Comparison of ENCODE assay signal across 1 cellular context in genomic region chr22:20084547-20085413, GRCh38.
A peak's percentile ranks its signal among the peaks of the same experiment; 100 is the strongest.
TF ChIP-seq lines count a peak whose summit lies in the region.

No MANE protein-coding gene starts in this region.

TF ChIP-seq in K562, 482 proteins besides CTCF, POLR2A, EP300 and RAD21 (continued from another document and continues in another):
- no peak for TF ChIP-seq GATA2 (CRISPR knock-in tag; IDR thresholded peaks at IDR 0.05)
- no peak for TF ChIP-seq ZNF766 (CRISPR knock-in tag; conservative IDR thresholded peaks at IDR 0.05)
- no peak; the same call in 1 of the 2 replicates for TF ChIP-seq CGGBP1 (CRISPR knock-in tag; IDR thresholded peaks at IDR 0.05)
- peak; percentile 93 for TF ChIP-seq E2F1 (CRISPR knock-in tag; IDR thresholded peaks at IDR 0.05)
- no peak for TF ChIP-seq POLR2AphosphoS5 (IDR thresholded peaks at IDR 0.05; ENCODE audit: control insufficient read depth, insufficient read depth, low read depth, low read length)
- no peak; the same call in 1 of the 2 replicates for TF ChIP-seq MAFK (IDR thresholded peaks at IDR 0.05; ENCODE audit: low read length)
- TF ChIP-seq ZNF24 (IDR thresholded peaks at IDR 0.05), result no peak
- TF ChIP-seq KLF6 (CRISPR knock-in tag; IDR thresholded peaks at IDR 0.05; ENCODE audit: borderline replicate concordance), result 0 out of 2 replicates have a peak, but pooled peaks have one; percentile 41
- TF ChIP-seq, protein P1, sequence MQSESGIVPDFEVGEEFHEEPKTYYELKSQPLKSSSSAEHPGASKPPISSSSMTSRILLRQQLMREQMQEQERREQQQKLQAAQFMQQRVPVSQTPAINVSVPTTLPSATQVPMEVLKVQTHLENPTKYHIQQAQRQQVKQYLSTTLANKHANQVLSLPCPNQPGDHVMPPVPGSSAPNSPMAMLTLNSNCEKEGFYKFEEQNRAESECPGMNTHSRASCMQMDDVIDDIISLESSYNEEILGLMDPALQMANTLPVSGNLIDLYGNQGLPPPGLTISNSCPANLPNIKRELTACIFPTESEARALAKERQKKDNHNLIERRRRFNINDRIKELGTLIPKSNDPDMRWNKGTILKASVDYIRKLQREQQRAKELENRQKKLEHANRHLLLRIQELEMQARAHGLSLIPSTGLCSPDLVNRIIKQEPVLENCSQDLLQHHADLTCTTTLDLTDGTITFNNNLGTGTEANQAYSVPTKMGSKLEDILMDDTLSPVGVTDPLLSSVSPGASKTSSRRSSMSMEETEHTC (IDR thresholded peaks at IDR 0.05), result no peak
- no peak; the same call in 1 of the 2 replicates for TF ChIP-seq THAP12 (CRISPR knock-in tag; IDR thresholded peaks at IDR 0.05)
- no peak for TF ChIP-seq ADNP (tag; IDR thresholded peaks at IDR 0.05)
- no peak for TF ChIP-seq AFF1 (IDR thresholded peaks at IDR 0.05; ENCODE audit: low read depth in 1 of 2, partially characterized antibody in 2 of 2)
- no peak for TF ChIP-seq HDAC1 (IDR thresholded peaks at IDR 0.05)
- no peak for TF ChIP-seq RBM17 (IDR thresholded peaks at IDR 0.05; ENCODE audit: borderline replicate concordance, low read depth, low read length)
- no peak; the same call in 1 of the 2 replicates for TF ChIP-seq BRD4 (IDR thresholded peaks at IDR 0.05)
- 0 out of 2 replicates have a peak, but pooled peaks have one; percentile 60 for TF ChIP-seq ZSCAN32 (CRISPR knock-in tag; IDR thresholded peaks at IDR 0.05)
- no peak for TF ChIP-seq ZNF347 (CRISPR knock-in tag; IDR thresholded peaks at IDR 0.05; ENCODE audit: low read depth)
- TF ChIP-seq ARID1B (IDR thresholded peaks at IDR 0.05), result no peak
- TF ChIP-seq MAFF (IDR thresholded peaks at IDR 0.05; ENCODE audit: low read length), result no peak
- TF ChIP-seq, protein P2, sequence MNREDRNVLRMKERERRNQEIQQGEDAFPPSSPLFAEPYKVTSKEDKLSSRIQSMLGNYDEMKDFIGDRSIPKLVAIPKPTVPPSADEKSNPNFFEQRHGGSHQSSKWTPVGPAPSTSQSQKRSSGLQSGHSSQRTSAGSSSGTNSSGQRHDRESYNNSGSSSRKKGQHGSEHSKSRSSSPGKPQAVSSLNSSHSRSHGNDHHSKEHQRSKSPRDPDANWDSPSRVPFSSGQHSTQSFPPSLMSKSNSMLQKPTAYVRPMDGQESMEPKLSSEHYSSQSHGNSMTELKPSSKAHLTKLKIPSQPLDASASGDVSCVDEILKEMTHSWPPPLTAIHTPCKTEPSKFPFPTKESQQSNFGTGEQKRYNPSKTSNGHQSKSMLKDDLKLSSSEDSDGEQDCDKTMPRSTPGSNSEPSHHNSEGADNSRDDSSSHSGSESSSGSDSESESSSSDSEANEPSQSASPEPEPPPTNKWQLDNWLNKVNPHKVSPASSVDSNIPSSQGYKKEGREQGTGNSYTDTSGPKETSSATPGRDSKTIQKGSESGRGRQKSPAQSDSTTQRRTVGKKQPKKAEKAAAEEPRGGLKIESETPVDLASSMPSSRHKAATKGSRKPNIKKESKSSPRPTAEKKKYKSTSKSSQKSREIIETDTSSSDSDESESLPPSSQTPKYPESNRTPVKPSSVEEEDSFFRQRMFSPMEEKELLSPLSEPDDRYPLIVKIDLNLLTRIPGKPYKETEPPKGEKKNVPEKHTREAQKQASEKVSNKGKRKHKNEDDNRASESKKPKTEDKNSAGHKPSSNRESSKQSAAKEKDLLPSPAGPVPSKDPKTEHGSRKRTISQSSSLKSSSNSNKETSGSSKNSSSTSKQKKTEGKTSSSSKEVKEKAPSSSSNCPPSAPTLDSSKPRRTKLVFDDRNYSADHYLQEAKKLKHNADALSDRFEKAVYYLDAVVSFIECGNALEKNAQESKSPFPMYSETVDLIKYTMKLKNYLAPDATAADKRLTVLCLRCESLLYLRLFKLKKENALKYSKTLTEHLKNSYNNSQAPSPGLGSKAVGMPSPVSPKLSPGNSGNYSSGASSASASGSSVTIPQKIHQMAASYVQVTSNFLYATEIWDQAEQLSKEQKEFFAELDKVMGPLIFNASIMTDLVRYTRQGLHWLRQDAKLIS (CRISPR knock-in tag; IDR thresholded peaks at IDR 0.05), result no peak
- peak in 1 of 2 experiments; percentile 47; a peak in 1 of 4 replicates for TF ChIP-seq ZMIZ1 (IDR thresholded peaks at IDR 0.05; ENCODE audit: low read depth in 2 of 2, low read length in 2 of 2)
- TF ChIP-seq, protein P3, sequence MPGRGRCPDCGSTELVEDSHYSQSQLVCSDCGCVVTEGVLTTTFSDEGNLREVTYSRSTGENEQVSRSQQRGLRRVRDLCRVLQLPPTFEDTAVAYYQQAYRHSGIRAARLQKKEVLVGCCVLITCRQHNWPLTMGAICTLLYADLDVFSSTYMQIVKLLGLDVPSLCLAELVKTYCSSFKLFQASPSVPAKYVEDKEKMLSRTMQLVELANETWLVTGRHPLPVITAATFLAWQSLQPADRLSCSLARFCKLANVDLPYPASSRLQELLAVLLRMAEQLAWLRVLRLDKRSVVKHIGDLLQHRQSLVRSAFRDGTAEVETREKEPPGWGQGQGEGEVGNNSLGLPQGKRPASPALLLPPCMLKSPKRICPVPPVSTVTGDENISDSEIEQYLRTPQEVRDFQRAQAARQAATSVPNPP (IDR thresholded peaks at IDR 0.05; ENCODE audit: borderline replicate concordance, insufficient read depth, insufficient read length), result no peak
- no peak for TF ChIP-seq TARDBP (IDR thresholded peaks at IDR 0.05)
- TF ChIP-seq ZNF696 (CRISPR knock-in tag; conservative IDR thresholded peaks at IDR 0.05), result no peak
- no peak for TF ChIP-seq ZNF707 (CRISPR knock-in tag; conservative IDR thresholded peaks at IDR 0.05)
- peak; percentile 96 for TF ChIP-seq CAMTA2 (CRISPR knock-in tag; conservative IDR thresholded peaks at IDR 0.05)
- TF ChIP-seq PML (IDR thresholded peaks at IDR 0.05; ENCODE audit: low read length), result no peak
- no peak for TF ChIP-seq NR2C2 (CRISPR knock-in tag; IDR thresholded peaks at IDR 0.05)
- no peak for TF ChIP-seq NR2C2 (tag; IDR thresholded peaks at IDR 0.05)
- no peak for TF ChIP-seq RBFOX2 (IDR thresholded peaks at IDR 0.05; ENCODE audit: low read depth, low read length)
- TF ChIP-seq YBX1 (IDR thresholded peaks at IDR 0.05), result no peak
- TF ChIP-seq CC2D1A (IDR thresholded peaks at IDR 0.05), result no peak
- peak; percentile 38; the same call in 1 of the 2 replicates for TF ChIP-seq ZNF384 (IDR thresholded peaks at IDR 0.05; ENCODE audit: low read depth, low read length)
- no peak for TF ChIP-seq NCOA4 (IDR thresholded peaks at IDR 0.05; ENCODE audit: partially characterized antibody)
- TF ChIP-seq RBM34 (IDR thresholded peaks at IDR 0.05; ENCODE audit: borderline replicate concordance, insufficient read depth, low read length), result no peak
- TF ChIP-seq, protein P4, sequence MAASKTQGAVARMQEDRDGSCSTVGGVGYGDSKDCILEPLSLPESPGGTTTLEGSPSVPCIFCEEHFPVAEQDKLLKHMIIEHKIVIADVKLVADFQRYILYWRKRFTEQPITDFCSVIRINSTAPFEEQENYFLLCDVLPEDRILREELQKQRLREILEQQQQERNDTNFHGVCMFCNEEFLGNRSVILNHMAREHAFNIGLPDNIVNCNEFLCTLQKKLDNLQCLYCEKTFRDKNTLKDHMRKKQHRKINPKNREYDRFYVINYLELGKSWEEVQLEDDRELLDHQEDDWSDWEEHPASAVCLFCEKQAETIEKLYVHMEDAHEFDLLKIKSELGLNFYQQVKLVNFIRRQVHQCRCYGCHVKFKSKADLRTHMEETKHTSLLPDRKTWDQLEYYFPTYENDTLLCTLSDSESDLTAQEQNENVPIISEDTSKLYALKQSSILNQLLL (CRISPR knock-in tag; IDR thresholded peaks at IDR 0.05; ENCODE audit: borderline replicate concordance), result no peak
